Comparison of ENCODE assay signal across 10 cellular contexts in the genomic region with DNA sequence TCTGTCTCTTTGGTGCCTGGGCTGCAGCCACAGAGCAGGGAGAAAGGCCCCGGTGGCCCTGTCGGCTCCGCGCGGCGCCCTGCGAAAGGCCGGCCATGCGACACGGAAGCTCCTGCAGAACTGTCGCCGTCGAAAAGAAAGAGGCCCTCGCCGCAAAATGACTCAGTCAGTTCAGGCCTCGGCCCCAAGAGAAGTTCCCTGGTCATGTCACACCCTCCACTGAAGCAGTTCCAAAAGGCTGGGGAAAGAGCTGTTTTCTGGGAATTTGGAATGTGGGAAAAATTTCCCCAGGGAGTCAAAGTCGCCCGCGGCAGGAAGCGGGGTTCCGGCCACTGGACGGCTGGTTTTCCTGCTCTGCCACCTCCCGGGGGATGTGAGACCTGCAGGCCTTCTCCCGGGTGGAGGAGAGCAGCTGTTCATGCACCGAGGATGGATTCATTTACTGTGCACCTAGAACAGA.
DNase-seq lines count a peak whose midpoint lies in the region; ATAC-seq and TF ChIP-seq lines count a peak whose summit lies in the region.
"Had no signal": no experiment of that assay in that cellular context is flagged by ENCODE, and none has a peak within 500 bp of the region (broad histone marks: within the 10 kb centered on the region; RNA-seq: fewer than 3 reads in every experiment).

No MANE protein-coding gene starts in this region.

- 69% methylated on average over 13 of the region's 25 CpGs; no CpG with 5 or more reads in 1 of the 2 experiments for WGBS in IMR-90 (ENCODE audit: extremely low coverage in 2 of 2, insufficient read length in 1 of 2), 2 experiments
- 49% methylated on average over 24 of the region's 25 CpGs for WGBS in esophagus muscularis mucosa

- H3K4me2 ChIP-seq in IMR-90 (ENCODE audit: low read depth, low read length), result no peak overlapping the region

- H3K4me3 ChIP-seq in AG04450 (ENCODE audit: low read depth, low read length), result no peak overlapping the region
- H3K4me3 ChIP-seq in IMR-90 (ENCODE audit: insufficient read depth, low read depth, low read length), result no peak overlapping the region
- H3K4me3 ChIP-seq in esophagus muscularis mucosa, result peak overlapping the region in 3 of 4 donors; percentile 17 to 24 (median 19)
- peak overlapping the region; percentile 13 to 19 for H3K4me3 ChIP-seq in muscle layer of duodenum (ENCODE audit: low read depth in 1 of 2, low read length in 2 of 2)

- TF ChIP-seq POLR2A in IMR-90 (IDR thresholded peaks at IDR 0.05; ENCODE audit: low read depth, low read length), result no peak
- TF ChIP-seq POLR2A in esophagus muscularis mucosa (IDR thresholded peaks at IDR 0.05; ENCODE audit: low read depth), result no peak

- no peak overlapping the region for H2BK5ac ChIP-seq in IMR-90 (ENCODE audit: low read depth, low read length, poor library complexity, severe bottlenecking)

- H2AK5ac ChIP-seq in IMR-90 (ENCODE audit: low read depth, low read length), result no peak overlapping the region

- H2AFZ ChIP-seq in IMR-90 (replicated peaks; ENCODE audit: low read length, poor library complexity), result peak overlapping the region; percentile 65

- ATAC-seq in IMR-90 (ENCODE audit: low read depth) (peak; percentile 59), GM21360 (IDR thresholded peaks at IDR 0.05; ENCODE audit: unreplicated experiment) (no peak), HG02885 (IDR thresholded peaks at IDR 0.05; ENCODE audit: poor library complexity, unreplicated experiment) (no peak), HG02759 (IDR thresholded peaks at IDR 0.05; ENCODE audit: unreplicated experiment) (no peak)

- no peak overlapping the region for H4K8ac ChIP-seq in IMR-90 (ENCODE audit: low read depth in 2 of 2, low read length in 2 of 2)

- no peak overlapping the region for H3K56ac ChIP-seq in IMR-90 (ENCODE audit: extremely low read depth, insufficient read depth, low read length)

- H2BK120ac ChIP-seq in IMR-90 (ENCODE audit: low read depth, low read length), result no peak overlapping the region

- no peaks in the 10 kb centered on the region for H4K20me1 ChIP-seq in IMR-90 (ENCODE audit: insufficient read depth, low read length)

- H4K91ac ChIP-seq in IMR-90 (ENCODE audit: insufficient read depth, low read depth, low read length), result no peak overlapping the region

- no peak overlapping the region for H3K14ac ChIP-seq in IMR-90 (replicated peaks; ENCODE audit: low read depth, low read length)

- CTCF ChIA-PET in AG04450 (lab: Charles Lee) (interaction anchor here (0.6 to 2.1 kb wide), 8 partner anchors 8 to 539 kb away, joined by 3 to 11 read pairs (median 4); no protein-coding TSS in a partner anchor), IMR-90 (lab: Yijun Ruan, JAX) (interaction anchor here (0.6 kb wide), 1 partner anchor 271 kb away, joined by 3 read pairs; no protein-coding TSS in a partner anchor)

- dilution Hi-C loops in IMR-90 (cut with HindIII; ENCODE audit: low sequenced_read_pairs, unreplicated experiment), result no loop called here

- H4K5ac ChIP-seq in IMR-90 (ENCODE audit: low read depth, low read length), result no peak overlapping the region

- H3K9me1 ChIP-seq in IMR-90 (ENCODE audit: insufficient read depth, low read length), result no peaks in the 10 kb centered on the region

- peak; percentile 34; the same call in 1 of the 2 replicates for TF ChIP-seq RAD21 in IMR-90 (IDR thresholded peaks at IDR 0.05; ENCODE audit: low read length)

- H3K27ac ChIP-seq in AG04450 (ENCODE audit: low read depth, low read length) (no peak overlapping the region), IMR-90 (ENCODE audit: insufficient read depth, low read length) (no peak overlapping the region), esophagus muscularis mucosa (replicated peaks in 1 of 4) (peak overlapping the region in 2 of 4 donors; percentile 10 to 55), muscle layer of duodenum (ENCODE audit: low read length) (no peak overlapping the region)
- H3K27ac ChIP-seq: WERI-Rb-1 had no signal

- H3K23ac ChIP-seq in IMR-90 (ENCODE audit: low read depth, low read length), result no peak overlapping the region

- peaks cover 6% of the 10 kb centered on the region; the same call in 1 of the 2 replicates for H3K9me3 ChIP-seq in AG04450 (ENCODE audit: control insufficient read depth, insufficient read depth, low read length)
- no peaks in the 10 kb centered on the region for H3K9me3 ChIP-seq in IMR-90 (ENCODE audit: control insufficient read depth, insufficient read depth, low read length)
- no peaks in the 10 kb centered on the region for H3K9me3 ChIP-seq in esophagus muscularis mucosa
- H3K9me3 ChIP-seq in muscle layer of duodenum (ENCODE audit: control insufficient read depth in 1 of 2, low read length in 2 of 2), result peaks cover 0 to 3% of the 10 kb centered on the region in 2 donors

- TF ChIP-seq EP300 in esophagus muscularis mucosa (IDR thresholded peaks at IDR 0.05), result no peak

- no peaks in the 10 kb centered on the region for H3K79me1 ChIP-seq in IMR-90 (ENCODE audit: low read depth in 1 of 2, low read length in 2 of 2)

- H3K36me3 ChIP-seq in IMR-90 (ENCODE audit: control insufficient read depth, insufficient read depth, low read length) (no peaks in the 10 kb centered on the region), esophagus muscularis mucosa (no peaks in the 10 kb centered on the region), muscle layer of duodenum (ENCODE audit: control insufficient read depth in 1 of 2, insufficient read depth in 2 of 2, low read length in 2 of 2) (no peaks in the 10 kb centered on the region)
- H3K36me3 ChIP-seq: WERI-Rb-1 had no signal

- no peak overlapping the region for H2BK20ac ChIP-seq in IMR-90 (ENCODE audit: low read depth, low read length)

- H3K4ac ChIP-seq in IMR-90 (ENCODE audit: low read depth, low read length), result no peak overlapping the region

- intact Hi-C loops in IMR-90 (cut with micrococcal nuclease) (no loop called here), esophagus muscularis mucosa (cut with DNase I) (no loop called here)

- H3K4me1 ChIP-seq in IMR-90 (ENCODE audit: control insufficient read depth, insufficient read depth, low read length), result no peaks in the 10 kb centered on the region
- H3K4me1 ChIP-seq in esophagus muscularis mucosa, result peaks cover 0 to 8% (median 3%) of the 10 kb centered on the region in 4 donors
- no peaks in the 10 kb centered on the region for H3K4me1 ChIP-seq in muscle layer of duodenum (ENCODE audit: control insufficient read depth in 1 of 2, insufficient read depth in 2 of 2, low read length in 2 of 2)

- H3K9ac ChIP-seq in IMR-90 (ENCODE audit: low read depth, low read length), result no peak overlapping the region

- no peak overlapping the region for H3K18ac ChIP-seq in IMR-90 (ENCODE audit: low read depth, low read length)

- no TSS peak for BruUV-seq in IMR-90 (replicated peaks; lab: Mats Ljungman, UMichigan)

- TF ChIP-seq CTCF in AG04450 (IDR thresholded peaks at IDR 0.05; ENCODE audit: low read depth, low read length) (peak; percentile 44), IMR-90 (conservative IDR thresholded peaks at IDR 0.05; ENCODE audit: low read depth, low read length) (peak; percentile 30), esophagus muscularis mucosa (IDR thresholded peaks at IDR 0.05) (peak; percentile 43 to 65 (median 44))

- POLR2A ChIA-PET in AG04450 (lab: Yijun Ruan, JAX) (interaction anchor here (0.5 kb wide), 1 partner anchor 352 kb away, joined by 7 read pairs; no protein-coding TSS in a partner anchor), IMR-90 (lab: Charles Lee; ENCODE audit: unreplicated experiment) (no interaction called here)

- H2AK9ac ChIP-seq in IMR-90 (replicated peaks; ENCODE audit: low read depth, low read length, poor library complexity), result no peak overlapping the region

- no peak overlapping the region for H2BK15ac ChIP-seq in IMR-90 (ENCODE audit: low read depth, low read length)

- H3K27me3 ChIP-seq in AG04450 (ENCODE audit: control insufficient read depth, insufficient read depth, low read length), result no peaks in the 10 kb centered on the region
- H3K27me3 ChIP-seq in IMR-90 (ENCODE audit: control insufficient read depth, insufficient read depth, low read length), result no peaks in the 10 kb centered on the region; the same call in 1 of the 2 replicates
- H3K27me3 ChIP-seq in esophagus muscularis mucosa, result peaks cover 0 to 23% (median 0%) of the 10 kb centered on the region in 4 donors
- no peaks in the 10 kb centered on the region for H3K27me3 ChIP-seq in muscle layer of duodenum (ENCODE audit: low read depth, low read length)

- in situ Hi-C loops in IMR-90 (cut with MboI; ENCODE audit: low sequenced_read_pairs), result loop anchor here (25.0 kb wide), 2 partner anchors 210 to 310 kb away; no protein-coding TSS in a partner anchor
- in situ Hi-C loops in G401 (cut with HindIII; ENCODE audit: low sequenced_read_pairs), result no loop called here

- no peak for DNase-seq in AG04450 (ENCODE audit: low read depth, low spot score)
- no peak for DNase-seq in IMR-90
- DNase-seq in esophagus muscularis mucosa (ENCODE audit: extremely low spot score), result no peak
- DNase-seq in G401 (ENCODE audit: low spot score), result no peak
- DNase-seq: stimulated activated CD4-positive, alpha-beta T cell treated with anti-CD3 and anti-CD28 coated beads, Interleukin-4, amount 100 ng/mL, for 24 hours; WERI-Rb-1 had no signal

TF ChIP-seq in IMR-90, 13 proteins besides CTCF, POLR2A, EP300 and RAD21:
- TF ChIP-seq, protein P1, sequence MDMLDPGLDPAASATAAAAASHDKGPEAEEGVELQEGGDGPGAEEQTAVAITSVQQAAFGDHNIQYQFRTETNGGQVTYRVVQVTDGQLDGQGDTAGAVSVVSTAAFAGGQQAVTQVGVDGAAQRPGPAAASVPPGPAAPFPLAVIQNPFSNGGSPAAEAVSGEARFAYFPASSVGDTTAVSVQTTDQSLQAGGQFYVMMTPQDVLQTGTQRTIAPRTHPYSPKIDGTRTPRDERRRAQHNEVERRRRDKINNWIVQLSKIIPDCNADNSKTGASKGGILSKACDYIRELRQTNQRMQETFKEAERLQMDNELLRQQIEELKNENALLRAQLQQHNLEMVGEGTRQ (IDR thresholded peaks at IDR 0.05; ENCODE audit: low read depth, low read length), result no peak
- TF ChIP-seq CHD1 (IDR thresholded peaks at IDR 0.05; ENCODE audit: low read depth, low read length), result no peak

Comparison
In these comparisons a context has a peak if more than half of its experiments do, and no peak if none do; other contexts are left out.
1. H3K4me3 ChIP-seq: peak in esophagus muscularis mucosa (3 of 4) and muscle layer of duodenum (2 of 2); none in AG04450 (single experiment) and IMR-90 (single experiment).
2. Peak in every context shown above with its lines, with median percentiles within 50 percentile points of each other: CTCF ChIP-seq.